In genomic region chr2:101753207-101753616, GRCh38 we compare ENCODE assay signal across 12 cellular contexts. TPM values are rescaled to one million over a fixed set of nuclear protein-coding genes. Genes with fewer than 3 reads are reported as not detected.
DNase-seq lines count a peak whose midpoint lies in the region; ATAC-seq and TF ChIP-seq lines count a peak whose summit lies in the region.
"Had no signal": no experiment of that assay in that cellular context is flagged by ENCODE, and none has a peak within 500 bp of the region (broad histone marks: within the 10 kb centered on the region; RNA-seq: fewer than 3 reads in every experiment).

No MANE protein-coding gene starts in this region.

- DNase-seq in SK-N-DZ (ENCODE audit: low spot score) = peak; percentile 58
- DNase-seq in fibroblast of lung (ENCODE audit: low read depth in 2 of 2) = peak in 1 of 2 donors; percentile 49
- DNase-seq in sigmoid colon = no peak
- no peak for DNase-seq in HUDEP-2 (lab: John Stamatoyannopoulos, UW; ENCODE audit: unreplicated experiment in 76 of 76)
- no peak for DNase-seq in vagina (ENCODE audit: extremely low spot score in 2 of 2)
- DNase-seq: DND-41, islet precursor cell, Kasumi-1 had no signal

- H3K4me1 ChIP-seq in DOHH2 (ENCODE audit: control insufficient read depth, low read length) (peaks cover 79% of the 10 kb centered on the region), fibroblast of lung (ENCODE audit: control insufficient read depth, extremely low read depth, insufficient read depth, low read length) (peaks cover 32% of the 10 kb centered on the region), sigmoid colon (peaks cover 0 to 59% (median 50%) of the 10 kb centered on the region in 4 donors), vagina (peaks cover 53% of the 10 kb centered on the region)

- H3F3A ChIP-seq in DOHH2 (ENCODE audit: control insufficient read depth, insufficient read depth) = peaks cover 43% of the 10 kb centered on the region

- H4K20me1 ChIP-seq in DOHH2 (ENCODE audit: control insufficient read depth, insufficient read depth, low read depth, low read length) = peaks cover 18% of the 10 kb centered on the region; the same call in 1 of the 2 replicates
- H4K20me1 ChIP-seq in fibroblast of lung (ENCODE audit: control insufficient read depth, extremely low read depth, insufficient read depth, low read length) = peaks cover 3% of the 10 kb centered on the region

- no peaks in the 10 kb centered on the region for H3K27me3 ChIP-seq in DOHH2 (ENCODE audit: control insufficient read depth, low read length)
- H3K27me3 ChIP-seq in fibroblast of lung (ENCODE audit: control insufficient read depth, insufficient read depth, low read length) = no peaks in the 10 kb centered on the region
- H3K27me3 ChIP-seq in sigmoid colon = no peaks in the 10 kb centered on the region
- H3K27me3 ChIP-seq in vagina = no peaks in the 10 kb centered on the region

- H3K9me3 ChIP-seq in DOHH2 (ENCODE audit: control insufficient read depth, insufficient read depth, low read length) (0 out of 2 replicates have a peak, but pooled peaks cover 2% of the 10 kb centered on the region), fibroblast of lung (ENCODE audit: control insufficient read depth, insufficient read depth, low read depth, low read length) (no peaks in the 10 kb centered on the region), sigmoid colon (no peaks in the 10 kb centered on the region), vagina (no peaks in the 10 kb centered on the region)

- H3K79me2 ChIP-seq in DOHH2 (ENCODE audit: control insufficient read depth, low read length) (peaks cover 72% of the 10 kb centered on the region), fibroblast of lung (ENCODE audit: control insufficient read depth, insufficient read depth, low read length) (peaks cover 81% of the 10 kb centered on the region)

- H3K4me3 ChIP-seq in DOHH2 (ENCODE audit: low read length) (peak overlapping the region; percentile 67), fibroblast of lung (replicated peaks in 1 of 4; ENCODE audit: control extremely low read depth in 1 of 4, insufficient read depth in 1 of 4, low read depth in 3 of 4, low read length in 4 of 4) (no peak overlapping the region), sigmoid colon (no peak overlapping the region), vagina (no peak overlapping the region)

- no peak for TF ChIP-seq EP300 in sigmoid colon (IDR thresholded peaks at IDR 0.05)

- H3K9ac ChIP-seq in fibroblast of lung (ENCODE audit: insufficient read depth, low read length) = no peak overlapping the region

- H2AFZ ChIP-seq in fibroblast of lung (ENCODE audit: low read length) = no peak overlapping the region

- H3K4me2 ChIP-seq in DOHH2 (ENCODE audit: low read length) (peak overlapping the region; percentile 90), fibroblast of lung (ENCODE audit: extremely low read depth, insufficient read depth, low read length) (peak overlapping the region; percentile 28)

- intact Hi-C loops in sigmoid colon (cut with DNase I) (no loop called here), vagina (cut with DNase I) (no loop called here)

- H3K36me3 ChIP-seq in DOHH2 (ENCODE audit: control insufficient read depth, low read length) (peaks cover 25% of the 10 kb centered on the region), fibroblast of lung (ENCODE audit: control insufficient read depth, insufficient read depth, low read length) (no peaks in the 10 kb centered on the region), sigmoid colon (no peaks in the 10 kb centered on the region), vagina (no peaks in the 10 kb centered on the region)

- H3K27ac ChIP-seq in DOHH2 (ENCODE audit: low read depth, low read length) (peak overlapping the region; percentile 97), fibroblast of lung (ENCODE audit: insufficient read depth, low read length) (no peak overlapping the region), sigmoid colon (peak overlapping the region in 3 of 4 donors; percentile 33 to 65 (median 49)), vagina (no peak overlapping the region)

- TF ChIP-seq CTCF in DOHH2 (IDR thresholded peaks at IDR 0.05; ENCODE audit: low read depth, low read length, poor library complexity, severe bottlenecking) (no peak), fibroblast of lung (conservative IDR thresholded peaks at IDR 0.05 in 1 of 2, IDR thresholded peaks at IDR 0.05 in 1 of 2; ENCODE audit: low read depth in 1 of 2, low read length in 2 of 2) (no peak), sigmoid colon (IDR thresholded peaks at IDR 0.05) (no peak), vagina (IDR thresholded peaks at IDR 0.05) (no peak)

- ATAC-seq in GM21447 (IDR thresholded peaks at IDR 0.05; ENCODE audit: unreplicated experiment) = no peak
- no peak for ATAC-seq in HG03045 (IDR thresholded peaks at IDR 0.05; ENCODE audit: unreplicated experiment)
- ATAC-seq: activated CD8-positive, alpha-beta T cell treated with anti-CD3 and anti-CD28 coated beads for 36 hours had no signal

- TF ChIP-seq POLR2A in sigmoid colon (IDR thresholded peaks at IDR 0.05) (no peak), vagina (IDR thresholded peaks at IDR 0.05) (no peak)

- H3K9me2 ChIP-seq in DOHH2 (replicated peaks; ENCODE audit: control insufficient read depth, low read length) = no peaks in the 10 kb centered on the region

RNA-seq across cellular contexts. Expression of gene MAP4K4, which starts 55.7 kb away (rescaled TPM):
- 48.1 and 53.7 TPM in 2 replicates for polyA plus RNA-seq in SK-N-DZ (2014; cell fraction: cytosol; rRNA removed)
- polyA plus RNA-seq in SK-N-DZ (2014; cell fraction: nucleus; rRNA removed) = 111 and 181 TPM in 2 replicates
- total RNA-seq in fibroblast of lung (164 and 210 TPM in 2 replicates), sigmoid colon (10 to 100 TPM; 37.2 to 62.9 (median 48.9) TPM), vagina (75.9 TPM)
- polyA plus RNA-seq in fibroblast of lung (113 and 170 TPM in 2 replicates), sigmoid colon (10 to 100 TPM in 2 of 3 donors, 1 to 10 TPM in 1; 8.8 to 28.6 (median 11.4) TPM)
- 135 and 190 TPM in 2 replicates for polyA plus RNA-seq in fibroblast of lung (2012)
- 104 and 141 TPM in 2 replicates for polyA minus RNA-seq in fibroblast of lung (ENCODE audit: low replicate concordance)

Comparison
In these comparisons a context has a peak if more than half of its experiments do, and no peak if none do; other contexts are left out.
1. H3K27ac ChIP-seq: peak in DOHH2 (single experiment) and sigmoid colon (3 of 4); none in fibroblast of lung (single experiment) and vagina (single experiment).